1 cellular context compared by ENCODE assay signal in the genomic region with DNA sequence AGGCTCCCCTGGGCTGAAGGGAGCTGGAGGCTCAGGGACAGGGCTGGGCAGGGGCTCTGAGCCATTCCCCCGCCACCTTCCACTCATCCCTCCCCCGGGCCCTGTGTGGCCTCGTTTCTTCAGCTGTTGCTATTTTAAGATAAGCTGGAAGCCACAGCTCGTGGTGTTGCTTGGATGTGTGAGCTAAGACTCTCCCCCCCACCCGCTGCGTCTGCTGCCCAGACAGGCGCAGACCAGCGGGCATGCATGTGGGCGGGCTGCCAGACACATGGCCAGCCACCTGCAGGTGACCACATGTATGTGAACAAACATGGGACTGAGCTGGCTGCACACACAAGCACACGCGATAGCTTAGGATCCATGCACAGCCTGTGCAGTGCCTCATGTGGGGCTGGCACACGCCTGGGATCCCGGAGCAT.
TF ChIP-seq lines count a peak whose summit lies in the region.

No MANE protein-coding gene starts in this region.

TF ChIP-seq in IMR-90, 13 proteins besides CTCF, POLR2A, EP300 and RAD21:
- TF ChIP-seq MXI1 (IDR thresholded peaks at IDR 0.05; ENCODE audit: borderline replicate concordance, low read depth, low read length) (no peak), SMC3 (IDR thresholded peaks at IDR 0.05; ENCODE audit: low read depth, low read length) (no peak), BHLHE40 (IDR thresholded peaks at IDR 0.05; ENCODE audit: low read depth, low read length) (no peak), CHD1 (IDR thresholded peaks at IDR 0.05; ENCODE audit: low read depth, low read length) (no peak), MAFK (IDR thresholded peaks at IDR 0.05; ENCODE audit: low read depth, low read length) (no peak), FOS (IDR thresholded peaks at IDR 0.05; ENCODE audit: low read depth, low read length) (no peak)
